ENCODE assay signal across 1 cellular context in genomic region chr6:169701953-169702639, GRCh38.
TF ChIP-seq lines count a peak whose summit lies in the region.

Gene C6orf120 (plus strand): TSS chr6:169702126. CDS start chr6:169702460, 334 bp downstream.
Gene WDR27 (minus strand): TSS chr6:169702029. CDS start chr6:169689005, 13,024 bp downstream.

TF ChIP-seq in HepG2, 621 proteins besides CTCF, POLR2A, EP300 and RAD21 (continued from another document and continues in another):
- peak; percentile 43 for TF ChIP-seq SKIL (CRISPR knock-in tag; IDR thresholded peaks at IDR 0.05; ENCODE audit: borderline replicate concordance)
- TF ChIP-seq ZNF552 (CRISPR knock-in tag; IDR thresholded peaks at IDR 0.05; ENCODE audit: borderline replicate concordance) = peak; percentile 92; the same call in 1 of the 2 replicates
- peak; percentile 44; the same call in 1 of the 2 replicates for TF ChIP-seq CBX5 (CRISPR knock-in tag; IDR thresholded peaks at IDR 0.05; ENCODE audit: borderline replicate concordance)
- TF ChIP-seq TCF12 (IDR thresholded peaks at IDR 0.05) = no peak
- peak; percentile 12; the same call in 1 of the 2 replicates for TF ChIP-seq TCF12 (CRISPR knock-in tag; IDR thresholded peaks at IDR 0.05)
- peak; percentile 84 for TF ChIP-seq NCOA1 (CRISPR knock-in tag; IDR thresholded peaks at IDR 0.05)
- TF ChIP-seq SETDB1 (CRISPR knock-in tag; IDR thresholded peaks at IDR 0.05; ENCODE audit: borderline replicate concordance) = peak; percentile 52; the same call in 1 of the 2 replicates
- no peak for TF ChIP-seq FOXA1 (IDR thresholded peaks at IDR 0.05)
- peak; percentile 17; the same call in 1 of the 2 replicates for TF ChIP-seq FOXA1 (CRISPR knock-in tag; IDR thresholded peaks at IDR 0.05)
- TF ChIP-seq ZNF788 (CRISPR knock-in tag; IDR thresholded peaks at IDR 0.05; ENCODE audit: borderline replicate concordance) = peak; percentile 93
- peak; percentile 93 for TF ChIP-seq TARDBP (CRISPR knock-in tag; IDR thresholded peaks at IDR 0.05)
- 0 out of 2 replicates have a peak, but pooled peaks have one; percentile 2 for TF ChIP-seq ATAD3A (CRISPR knock-in tag; IDR thresholded peaks at IDR 0.05)
- TF ChIP-seq MED8 (CRISPR knock-in tag; IDR thresholded peaks at IDR 0.05; ENCODE audit: insufficient replicate concordance) = no peak
- peak; percentile 89 for TF ChIP-seq MTA1 (CRISPR knock-in tag; IDR thresholded peaks at IDR 0.05; ENCODE audit: borderline replicate concordance)
- peak; percentile 80 for TF ChIP-seq AGO1 (IDR thresholded peaks at IDR 0.05; ENCODE audit: low read depth, low read length, poor library complexity, severe bottlenecking)
- TF ChIP-seq RFXAP (CRISPR knock-in tag; IDR thresholded peaks at IDR 0.05; ENCODE audit: borderline replicate concordance) = peak; percentile 84; the same call in 1 of the 2 replicates
- TF ChIP-seq PLSCR1 (CRISPR knock-in tag; IDR thresholded peaks at IDR 0.05; ENCODE audit: borderline replicate concordance) = no peak
- peak; percentile 65; the same call in 1 of the 2 replicates for TF ChIP-seq ERF (CRISPR knock-in tag; IDR thresholded peaks at IDR 0.05)
- no peak; the same call in 1 of the 2 replicates for TF ChIP-seq ZNF17 (CRISPR knock-in tag; IDR thresholded peaks at IDR 0.05)
- no peak; the same call in 1 of the 2 replicates for TF ChIP-seq ZNF235 (CRISPR knock-in tag; IDR thresholded peaks at IDR 0.05; ENCODE audit: borderline replicate concordance)
- peak; percentile 91 for TF ChIP-seq ZFP37 (CRISPR knock-in tag; IDR thresholded peaks at IDR 0.05; ENCODE audit: borderline replicate concordance)
- no peak for TF ChIP-seq FOXJ3 (CRISPR knock-in tag; IDR thresholded peaks at IDR 0.05; ENCODE audit: borderline replicate concordance)
- TF ChIP-seq ARNTL (CRISPR knock-in tag; IDR thresholded peaks at IDR 0.05) = peak; percentile 67
- TF ChIP-seq ZNF709 (CRISPR knock-in tag; IDR thresholded peaks at IDR 0.05) = peak; percentile 94; the same call in 1 of the 2 replicates
- TF ChIP-seq ZNF335 (CRISPR knock-in tag; IDR thresholded peaks at IDR 0.05) = no peak
- no peak; the same call in 1 of the 2 replicates for TF ChIP-seq TGIF2 (CRISPR knock-in tag; IDR thresholded peaks at IDR 0.05)
- TF ChIP-seq ZNF713 (CRISPR knock-in tag; IDR thresholded peaks at IDR 0.05) = no peak
- TF ChIP-seq NCOR1 (IDR thresholded peaks at IDR 0.05; ENCODE audit: borderline replicate concordance, low read length) = peak; percentile 35; the same call in 1 of the 2 replicates
- no peak for TF ChIP-seq JUNB (CRISPR knock-in tag; IDR thresholded peaks at IDR 0.05; ENCODE audit: borderline replicate concordance)
- peak; percentile 3; the same call in 1 of the 2 replicates for TF ChIP-seq ZNF629 (CRISPR knock-in tag; conservative IDR thresholded peaks at IDR 0.05)
- no peak for TF ChIP-seq ZNF496 (CRISPR knock-in tag; IDR thresholded peaks at IDR 0.05; ENCODE audit: insufficient replicate concordance)
- TF ChIP-seq IRX3 (CRISPR knock-in tag; IDR thresholded peaks at IDR 0.05; ENCODE audit: borderline replicate concordance, low read depth) = no peak
- peak; percentile 82; the same call in 1 of the 2 replicates for TF ChIP-seq ZNF225 (CRISPR knock-in tag; IDR thresholded peaks at IDR 0.05)
- TF ChIP-seq RBM22 (optimal IDR thresholded peaks at IDR 0.05; ENCODE audit: low read length) = peak; percentile 54
- peak; percentile 80; the same call in 1 of the 2 replicates for TF ChIP-seq SALL1 (CRISPR knock-in tag; IDR thresholded peaks at IDR 0.05)
- peak; percentile 64; the same call in 1 of the 2 replicates for TF ChIP-seq CSRNP2 (CRISPR knock-in tag; conservative IDR thresholded peaks at IDR 0.05; ENCODE audit: low read depth)
- TF ChIP-seq RFXANK (CRISPR knock-in tag; IDR thresholded peaks at IDR 0.05) = peak; percentile 49; the same call in 1 of the 2 replicates
- 0 out of 2 replicates have a peak, but pooled peaks have one; percentile 36 for TF ChIP-seq GATA4 (IDR thresholded peaks at IDR 0.05; ENCODE audit: borderline replicate concordance, low read depth)
- peak; percentile 96 for TF ChIP-seq HDAC1 (CRISPR knock-in tag; IDR thresholded peaks at IDR 0.05)
- TF ChIP-seq ZNF446 (CRISPR knock-in tag; IDR thresholded peaks at IDR 0.05) = 0 out of 2 replicates have a peak, but pooled peaks have one; percentile 26
- peak; percentile 89 for TF ChIP-seq RELA (CRISPR knock-in tag; IDR thresholded peaks at IDR 0.05)
- peak; percentile 69 for TF ChIP-seq FOSL2 (CRISPR knock-in tag; IDR thresholded peaks at IDR 0.05)
- peak; percentile 96 for TF ChIP-seq GABPB1 (CRISPR knock-in tag; IDR thresholded peaks at IDR 0.05)
- peak; percentile 19; the same call in 1 of the 2 replicates for TF ChIP-seq KIAA2018 (CRISPR knock-in tag; IDR thresholded peaks at IDR 0.05; ENCODE audit: borderline replicate concordance)
- TF ChIP-seq ZC3H4 (CRISPR knock-in tag; IDR thresholded peaks at IDR 0.05; ENCODE audit: borderline replicate concordance) = no peak; the same call in 1 of the 2 replicates
- TF ChIP-seq ZNF644 (CRISPR knock-in tag; IDR thresholded peaks at IDR 0.05; ENCODE audit: low read depth) = no peak
- peak; percentile 85 for TF ChIP-seq TAF1 (CRISPR knock-in tag; IDR thresholded peaks at IDR 0.05)
- TF ChIP-seq ZMYM2 (CRISPR knock-in tag; IDR thresholded peaks at IDR 0.05) = peak; percentile 85
- peak; percentile 82 for TF ChIP-seq ZNF12 (CRISPR knock-in tag; IDR thresholded peaks at IDR 0.05)
- peak; percentile 73; the same call in 1 of the 2 replicates for TF ChIP-seq ZNF503 (CRISPR knock-in tag; IDR thresholded peaks at IDR 0.05)
- TF ChIP-seq EZH2 (conservative IDR thresholded peaks at IDR 0.05; ENCODE audit: low read depth, low read length) = no peak
- no peak for TF ChIP-seq NFE2L2 (IDR thresholded peaks at IDR 0.05; ENCODE audit: low read length)
- TF ChIP-seq ZNF253 (CRISPR knock-in tag; IDR thresholded peaks at IDR 0.05; ENCODE audit: borderline replicate concordance) = peak; percentile 53; the same call in 1 of the 2 replicates
- no peak for TF ChIP-seq CBX2 (IDR thresholded peaks at IDR 0.05; ENCODE audit: low read depth, low read length)
- 0 out of 2 replicates have a peak, but pooled peaks have one; percentile 53 for TF ChIP-seq CBX2 (CRISPR knock-in tag; IDR thresholded peaks at IDR 0.05; ENCODE audit: low read depth)
- peak; percentile 90 for TF ChIP-seq PHF20 (CRISPR knock-in tag; IDR thresholded peaks at IDR 0.05)
- peak; percentile 43; the same call in 1 of the 2 replicates for TF ChIP-seq SMAD3 (CRISPR knock-in tag; IDR thresholded peaks at IDR 0.05)
